In the genomic region with DNA sequence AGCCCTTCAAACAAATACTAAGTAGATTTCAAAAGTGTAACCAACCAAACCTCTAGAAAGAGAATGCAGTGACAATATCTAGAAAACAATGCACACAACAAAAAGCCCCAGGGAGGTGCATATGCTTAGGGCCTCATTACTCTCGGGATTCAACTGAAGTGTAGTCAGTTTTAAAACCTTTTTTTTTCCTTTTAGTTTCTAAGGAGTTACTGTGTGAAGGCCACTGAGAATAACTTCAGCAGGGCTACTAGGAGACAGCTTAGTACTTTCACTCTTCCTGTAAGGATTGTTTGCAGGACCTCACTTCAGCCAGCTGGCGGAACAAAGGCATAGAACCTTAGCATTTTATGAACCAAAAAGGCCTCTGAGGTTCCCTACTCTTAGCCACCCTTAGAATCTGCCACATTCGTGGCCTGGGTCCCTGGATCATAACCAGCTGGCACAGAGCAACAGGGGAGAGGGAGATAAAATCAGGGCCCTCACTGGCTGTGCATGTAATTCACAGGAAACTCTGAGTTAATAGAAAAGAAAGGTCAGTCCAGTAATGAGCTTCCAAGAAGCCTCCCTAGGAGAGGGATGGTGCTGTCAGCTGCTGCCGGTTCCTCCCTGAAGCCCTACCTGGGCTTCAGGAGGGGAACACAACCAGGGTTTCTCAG, we compare ENCODE assay signal across 8 cellular contexts. TPM values are rescaled to one million over a fixed set of nuclear protein-coding genes. Genes with fewer than 3 reads are reported as not detected.
DNase-seq lines count a peak whose midpoint lies in the region; ATAC-seq and TF ChIP-seq lines count a peak whose summit lies in the region.

No MANE protein-coding gene starts in this region.

- H3K9ac ChIP-seq in HUES48 (ENCODE audit: low read depth, low read length) = no peak overlapping the region
- H3K9ac ChIP-seq in mesendoderm (ENCODE audit: low read length) = no peak overlapping the region

- WGBS in mesendoderm (ENCODE audit: extremely low coverage, insufficient coverage, low lambda C conversion rate) = no CpG with 5 or more reads among the region's 4 CpGs

- H2BK120ac ChIP-seq in mesendoderm (ENCODE audit: low read depth, low read length) = no peak overlapping the region

- no peak for ATAC-seq in activated naive CD4-positive, alpha-beta T cell treated with anti-CD3 and anti-CD28 coated beads, Interleukin-2, amount 50 U/mL, for 72 hours

- no peak overlapping the region for H2AK5ac ChIP-seq in mesendoderm (ENCODE audit: low read length)

- peak overlapping the region; percentile 67 for H3K27ac ChIP-seq in HUES48 (ENCODE audit: low read depth, low read length)
- no peak overlapping the region for H3K27ac ChIP-seq in mesendoderm (ENCODE audit: low read depth, low read length)

- peaks cover 50% of the 10 kb centered on the region for H3K79me2 ChIP-seq in mesendoderm (ENCODE audit: control insufficient read depth, insufficient read depth, low read length)

- peak overlapping the region; percentile 96 to 99 for H3K27ac Mint-ChIP-seq in activated naive CD4-positive, alpha-beta T cell treated with anti-CD3 and anti-CD28 coated beads, Interleukin-2, amount 50 U/mL, for 72 hours

- H3K4me1 ChIP-seq in HUES48 (ENCODE audit: control insufficient read depth, insufficient read depth, low read length) = peaks cover 68% of the 10 kb centered on the region
- peaks cover 16% of the 10 kb centered on the region for H3K4me1 ChIP-seq in mesendoderm (ENCODE audit: control insufficient read depth, low read depth, low read length)

- H3K4me3 ChIP-seq in BJ (ENCODE audit: low read depth, low read length) (no peak overlapping the region), HUES48 (ENCODE audit: low read depth, low read length) (no peak overlapping the region), mesendoderm (ENCODE audit: low read length) (no peak overlapping the region)

- peaks cover 15% of the 10 kb centered on the region for H3K79me1 ChIP-seq in mesendoderm (ENCODE audit: low read length)

- no peak overlapping the region for H3K4me2 ChIP-seq in mesendoderm (ENCODE audit: low read length)

- H2BK5ac ChIP-seq in mesendoderm (ENCODE audit: low read length) = no peak overlapping the region

- H3K27me3 ChIP-seq in BJ (ENCODE audit: control insufficient read depth, insufficient read depth, low read length) (no peaks in the 10 kb centered on the region), HUES48 (ENCODE audit: control insufficient read depth, insufficient read depth, low read length) (no peaks in the 10 kb centered on the region), mesendoderm (ENCODE audit: insufficient read depth, low read length, poor library complexity) (no peaks in the 10 kb centered on the region)

- H3K56ac ChIP-seq in mesendoderm (ENCODE audit: low read length) = no peak overlapping the region

- no peak overlapping the region for H3K23ac ChIP-seq in mesendoderm (ENCODE audit: low read length)

- H4K5ac ChIP-seq in mesendoderm (ENCODE audit: low read length) = no peak overlapping the region

- CTCF ChIA-PET in BJ (lab: Yijun Ruan, JAX) = interaction anchor here (0.6 to 1.1 kb wide), 3 partner anchors 15 to 517 kb away, joined by 3 read pairs; no protein-coding TSS in a partner anchor

- TF ChIP-seq CTCF in BJ (IDR thresholded peaks at IDR 0.05; ENCODE audit: insufficient read depth, low read depth, low read length) = 0 out of 2 replicates have a peak, but pooled peaks have one; percentile 7

- no peak overlapping the region for H4K8ac ChIP-seq in mesendoderm (ENCODE audit: low read depth, low read length)

- POLR2A ChIA-PET in BJ (lab: Charles Lee) = interaction anchor here (0.6 kb wide), 1 partner anchor 393 kb away, joined by 3 read pairs; no protein-coding TSS in a partner anchor

- H3K36me3 ChIP-seq in BJ (ENCODE audit: control insufficient read depth, insufficient read depth, low read length) = no peaks in the 10 kb centered on the region
- no peaks in the 10 kb centered on the region for H3K36me3 ChIP-seq in HUES48 (ENCODE audit: control insufficient read depth, insufficient read depth, low read length)
- no peaks in the 10 kb centered on the region for H3K36me3 ChIP-seq in mesendoderm (ENCODE audit: control insufficient read depth, insufficient read depth, low read length)

- H3K9me3 ChIP-seq in HUES48 (ENCODE audit: control insufficient read depth, insufficient read depth, low read length) = no peaks in the 10 kb centered on the region

- no peak overlapping the region for H2BK15ac ChIP-seq in mesendoderm (replicated peaks; ENCODE audit: low read depth)

- H3K9me3 Mint-ChIP-seq in activated naive CD4-positive, alpha-beta T cell treated with anti-CD3 and anti-CD28 coated beads, Interleukin-2, amount 50 U/mL, for 72 hours = no peaks in the 10 kb centered on the region

- peaks cover 9 to 47% of the 10 kb centered on the region in 2 donors for H3K36me3 Mint-ChIP-seq in activated naive CD4-positive, alpha-beta T cell treated with anti-CD3 and anti-CD28 coated beads, Interleukin-2, amount 50 U/mL, for 72 hours

- DNase-seq in BJ (ENCODE audit: low read depth) (no peak), mesendoderm (no peak), NCI-H128 (lab: John Stamatoyannopoulos, UW; ENCODE audit: unreplicated experiment) (no peak), islet precursor cell (no peak), NCI-H1048 (lab: John Stamatoyannopoulos, UW) (no peak), inferior parietal cortex (ENCODE audit: extremely low spot score) (no peak)
- no peak for DNase-seq in activated naive CD4-positive, alpha-beta T cell treated with anti-CD3 and anti-CD28 coated beads, Interleukin-2, amount 50 U/mL, for 72 hours (ENCODE audit: low spot score in 2 of 2)

- no peak overlapping the region for H3K18ac ChIP-seq in mesendoderm (ENCODE audit: low read length)

- H3K4ac ChIP-seq in mesendoderm (ENCODE audit: low read depth, low read length) = peak overlapping the region; percentile 11

RNA-seq across cellular contexts. Expression of gene VOPP1, which starts 3.6 kb away (rescaled TPM):
- 81.9 and 83.7 TPM in 2 replicates for polyA plus RNA-seq in BJ (2011; rRNA removed)
- 77.1 and 93.2 TPM in 2 replicates for polyA minus RNA-seq in BJ (2011; rRNA and poly(A)+ RNA removed)
- 100 to 1,000 TPM in 1 of 2 donors, 10 to 100 TPM in 1; 52.0 to 124 TPM for total RNA-seq in activated naive CD4-positive, alpha-beta T cell treated with anti-CD3 and anti-CD28 coated beads, Interleukin-2, amount 50 U/mL, for 72 hours
- polyA plus RNA-seq in mesendoderm (2013, experiment 1 of 2) = 36.4 TPM
- polyA plus RNA-seq in mesendoderm (2013, experiment 2 of 2) = 36.7 TPM
